Comparison of ENCODE assay signal across 10 cellular contexts in genomic region chr10:74035324-74035723, GRCh38. TPM values are rescaled to one million over a fixed set of nuclear protein-coding genes. Genes with fewer than 3 reads are reported as not detected.
DNase-seq lines count a peak whose midpoint lies in the region; ATAC-seq, FAIRE-seq and TF ChIP-seq lines count a peak whose summit lies in the region.
"Had no signal": no experiment of that assay in that cellular context is flagged by ENCODE, and none has a peak within 500 bp of the region (broad histone marks: within the 10 kb centered on the region; RNA-seq: fewer than 3 reads in every experiment).

No MANE protein-coding gene starts in this region.

- WGBS in suprapubic skin = 42% methylated on average over 1 of the region's 1 CpG

- H3K9me2 ChIP-seq in Loucy (replicated peaks; ENCODE audit: low read depth, low read length) = no peaks in the 10 kb centered on the region

- ATAC-seq in effector memory CD8-positive, alpha-beta T cell (replicated peaks) = no peak
- no peak for ATAC-seq in HG03342 (IDR thresholded peaks at IDR 0.05; ENCODE audit: unreplicated experiment)
- ATAC-seq in activated CD8-positive, alpha-beta T cell treated with anti-CD3 and anti-CD28 coated beads, Interleukin-2, amount 10 ng/mL, durations not matched to agents 7 days and 5 days = no peak

- H3K36me3 Mint-ChIP-seq in effector memory CD8-positive, alpha-beta T cell (ENCODE audit: insufficient read depth) = peaks cover 12% of the 10 kb centered on the region
- peaks cover 14% of the 10 kb centered on the region for H3K36me3 Mint-ChIP-seq in progenitor cell of endocrine pancreas (ENCODE audit: insufficient read depth)
- peaks cover 1% of the 10 kb centered on the region for H3K36me3 Mint-ChIP-seq in activated CD8-positive, alpha-beta T cell treated with anti-CD3 and anti-CD28 coated beads, Interleukin-2, amount 10 ng/mL, durations not matched to agents 7 days and 5 days (ENCODE audit: low read depth)

- H4K20me1 ChIP-seq in Loucy (ENCODE audit: insufficient read depth, low read length, poor library complexity, severe bottlenecking) = no peaks in the 10 kb centered on the region

- H3K9me3 Mint-ChIP-seq in effector memory CD8-positive, alpha-beta T cell = no peaks in the 10 kb centered on the region
- H3K9me3 Mint-ChIP-seq in progenitor cell of endocrine pancreas (ENCODE audit: low read depth) = no peaks in the 10 kb centered on the region
- no peaks in the 10 kb centered on the region for H3K9me3 Mint-ChIP-seq in activated CD8-positive, alpha-beta T cell treated with anti-CD3 and anti-CD28 coated beads, Interleukin-2, amount 10 ng/mL, durations not matched to agents 7 days and 5 days (ENCODE audit: insufficient read depth)

- no peak overlapping the region for H3K4me2 ChIP-seq in Loucy (ENCODE audit: low read depth, low read length, poor library complexity, severe bottlenecking)

- H3K9me3 ChIP-seq in Loucy (ENCODE audit: insufficient read depth, low read depth, low read length) = no peaks in the 10 kb centered on the region
- no peaks in the 10 kb centered on the region for H3K9me3 ChIP-seq in suprapubic skin

- H2AFZ ChIP-seq in Loucy (ENCODE audit: low read length) = no peak overlapping the region

- H3K27me3 ChIP-seq in Loucy (ENCODE audit: insufficient read depth, low read length, poor library complexity, severe bottlenecking) (no peaks in the 10 kb centered on the region), suprapubic skin (no peaks in the 10 kb centered on the region)

- TF ChIP-seq CTCF in D721Med (IDR thresholded peaks at IDR 0.05; ENCODE audit: insufficient read depth, missing control alignments) (peak; percentile 30), Loucy (conservative IDR thresholded peaks at IDR 0.05; ENCODE audit: low read length) (peak; percentile 71), progenitor cell of endocrine pancreas (IDR thresholded peaks at IDR 0.05; ENCODE audit: unreplicated experiment) (peak; percentile 23), suprapubic skin (IDR thresholded peaks at IDR 0.05) (no peak)

- TF ChIP-seq POLR2A in suprapubic skin (IDR thresholded peaks at IDR 0.05) = no peak

- FAIRE-seq in D721Med (lab: Jason Lieb, UNC) = no peak

- peaks cover 4% of the 10 kb centered on the region; the same call in 1 of the 2 replicates for H3K79me2 ChIP-seq in Loucy (ENCODE audit: insufficient read depth, low read length)

- TF ChIP-seq EP300 in suprapubic skin (IDR thresholded peaks at IDR 0.05) = no peak

- H3K4me1 ChIP-seq in Loucy (ENCODE audit: insufficient read depth, low read length, poor library complexity, severe bottlenecking) = peaks cover 29% of the 10 kb centered on the region
- H3K4me1 ChIP-seq in suprapubic skin = peaks cover 27% of the 10 kb centered on the region

- no peak overlapping the region for H3K4me3 Mint-ChIP-seq in effector memory CD8-positive, alpha-beta T cell
- no peak overlapping the region for H3K4me3 Mint-ChIP-seq in progenitor cell of endocrine pancreas (ENCODE audit: low read depth)
- H3K4me3 Mint-ChIP-seq in activated CD8-positive, alpha-beta T cell treated with anti-CD3 and anti-CD28 coated beads, Interleukin-2, amount 10 ng/mL, durations not matched to agents 7 days and 5 days = no peak overlapping the region

- POLR2A ChIA-PET in activated CD8-positive, alpha-beta T cell treated with anti-CD3 and anti-CD28 coated beads, Interleukin-2, amount 10 ng/mL, durations not matched to agents 7 days and 5 days (lab: Charles Lee) = no interaction called here

- H3K36me3 ChIP-seq in Loucy (ENCODE audit: insufficient read depth, low read length) (no peaks in the 10 kb centered on the region), suprapubic skin (peaks cover 4% of the 10 kb centered on the region)

- H3K9ac ChIP-seq in Loucy (ENCODE audit: low read depth, low read length, poor library complexity, severe bottlenecking) = no peak overlapping the region

- H3K4me1 Mint-ChIP-seq in effector memory CD8-positive, alpha-beta T cell (ENCODE audit: low read depth in 2 of 2) = peaks cover 29 to 31% of the 10 kb centered on the region in 2 donors
- H3K4me1 Mint-ChIP-seq in progenitor cell of endocrine pancreas (ENCODE audit: low read depth) = peaks cover 49% of the 10 kb centered on the region
- H3K4me1 Mint-ChIP-seq in activated CD8-positive, alpha-beta T cell treated with anti-CD3 and anti-CD28 coated beads, Interleukin-2, amount 10 ng/mL, durations not matched to agents 7 days and 5 days (ENCODE audit: low read depth) = peaks cover 11% of the 10 kb centered on the region

- DNase-seq in D721Med (ENCODE audit: insufficient read length, low spot score) (no peak), progenitor cell of endocrine pancreas (ENCODE audit: low spot score, unreplicated experiment) (no peak), T1000 (lab: John Stamatoyannopoulos, UW) (no peak), suprapubic skin (ENCODE audit: low spot score in 2 of 2) (no peak)
- DNase-seq in effector memory CD8-positive, alpha-beta T cell = no peak
- DNase-seq in activated CD8-positive, alpha-beta T cell treated with anti-CD3 and anti-CD28 coated beads, Interleukin-2, amount 10 ng/mL, durations not matched to agents 7 days and 5 days = no peak
- DNase-seq: activated CD4-positive, alpha-beta T cell treated with anti-CD3 and anti-CD28 coated beads for 4 hours; NCI-H2029 treated with DMSO at 0.1 percent for 48 hours had no signal

- H3K27me3 Mint-ChIP-seq in effector memory CD8-positive, alpha-beta T cell = no peaks in the 10 kb centered on the region
- H3K27me3 Mint-ChIP-seq in progenitor cell of endocrine pancreas = no peaks in the 10 kb centered on the region
- no peaks in the 10 kb centered on the region for H3K27me3 Mint-ChIP-seq in activated CD8-positive, alpha-beta T cell treated with anti-CD3 and anti-CD28 coated beads, Interleukin-2, amount 10 ng/mL, durations not matched to agents 7 days and 5 days (ENCODE audit: low read depth)

- H3K27ac ChIP-seq in suprapubic skin = no peak overlapping the region

- CTCF ChIA-PET in activated CD8-positive, alpha-beta T cell treated with anti-CD3 and anti-CD28 coated beads, Interleukin-2, amount 10 ng/mL, durations not matched to agents 7 days and 5 days (lab: Charles Lee) = interaction anchor here (0.7 to 2.2 kb wide), 16 partner anchors 11 to 201 kb away, joined by 3 to 13 read pairs (median 4); no protein-coding TSS in a partner anchor

- H3F3A ChIP-seq in Loucy (ENCODE audit: low read depth) = no peaks in the 10 kb centered on the region

- H3K4me3 ChIP-seq in Loucy (ENCODE audit: low read length, poor library complexity, severe bottlenecking) = no peak overlapping the region
- no peak overlapping the region for H3K4me3 ChIP-seq in suprapubic skin

- H3K27ac Mint-ChIP-seq in effector memory CD8-positive, alpha-beta T cell = peak overlapping the region; percentile 53 to 75
- peak overlapping the region; percentile 47 for H3K27ac Mint-ChIP-seq in progenitor cell of endocrine pancreas
- H3K27ac Mint-ChIP-seq in activated CD8-positive, alpha-beta T cell treated with anti-CD3 and anti-CD28 coated beads, Interleukin-2, amount 10 ng/mL, durations not matched to agents 7 days and 5 days = no peak overlapping the region

RNA-seq across cellular contexts. Expression of gene VCL, which starts 37.4 kb away (rescaled TPM):
- total RNA-seq in progenitor cell of endocrine pancreas (107 and 116 TPM in 2 replicates), suprapubic skin (10 to 100 TPM; 54.8 to 92.9 (median 64.7) TPM)
- 10 to 100 TPM; 31.2 to 33.2 TPM for total RNA-seq in activated CD8-positive, alpha-beta T cell treated with anti-CD3 and anti-CD28 coated beads, Interleukin-2, amount 10 ng/mL, durations not matched to agents 7 days and 5 days

Comparison
In these comparisons a context has a peak if more than half of its experiments do, and no peak if none do; other contexts are left out.
1. CTCF ChIP-seq: peak in D721Med (single experiment), Loucy (single experiment) and progenitor cell of endocrine pancreas (single experiment); none in suprapubic skin (0 of 2).